10 cellular contexts compared by ENCODE assay signal in genomic region chr17:41959336-41960095, GRCh38. TPM values are rescaled to one million over a fixed set of nuclear protein-coding genes. Genes with fewer than 3 reads are reported as not detected.
A peak's percentile ranks its signal among the peaks of the same experiment; 100 is the strongest.
DNase-seq lines count a peak whose midpoint lies in the region; ATAC-seq, FAIRE-seq and TF ChIP-seq lines count a peak whose summit lies in the region.
"Had no signal": no experiment of that assay in that cellular context is flagged by ENCODE, and none has a peak within 500 bp of the region (broad histone marks: within the 10 kb centered on the region; RNA-seq: fewer than 3 reads in every experiment).

No MANE protein-coding gene starts in this region.

- H2AFZ ChIP-seq in osteoblast (ENCODE audit: low read length), result peak overlapping the region; percentile 70

- H3K9me3 ChIP-seq in osteoblast (ENCODE audit: low read depth, low read length), result no peaks in the 10 kb centered on the region
- H3K9me3 ChIP-seq in small intestine (ENCODE audit: control insufficient read depth, low read depth), result no peaks in the 10 kb centered on the region
- H3K9me3 ChIP-seq: thoracic aorta had no signal

- H3K4me3 ChIP-seq in GM12865 (ENCODE audit: low read depth, low read length) (no peak overlapping the region), osteoblast (ENCODE audit: insufficient read depth, low read length) (peak overlapping the region; percentile 39), small intestine (ENCODE audit: low read depth in 1 of 2, low read length in 2 of 2) (no peak overlapping the region)
- H3K4me3 ChIP-seq: thoracic aorta had no signal

- H3K4me1 Mint-ChIP-seq in endothelial cell (ENCODE audit: unreplicated experiment), result peaks cover 31% of the 10 kb centered on the region

- peak overlapping the region; percentile 41 for H3K27ac Mint-ChIP-seq in endothelial cell (ENCODE audit: unreplicated experiment)

- peaks cover 3% of the 10 kb centered on the region for H3K36me3 Mint-ChIP-seq in endothelial cell (ENCODE audit: low read depth, unreplicated experiment)

- H3K4me2 ChIP-seq in osteoblast (ENCODE audit: insufficient read depth, low read length), result peak overlapping the region; percentile 61

- peak; percentile 31 for TF ChIP-seq CTCF in GM12865 (IDR thresholded peaks at IDR 0.05; ENCODE audit: insufficient read depth, low read depth, low read length, missing control alignments)
- peak; percentile 28 for TF ChIP-seq CTCF in endothelial cell (IDR thresholded peaks at IDR 0.05; ENCODE audit: unreplicated experiment)
- peak; percentile 54 for TF ChIP-seq CTCF in osteoblast (IDR thresholded peaks at IDR 0.05; ENCODE audit: extremely low read depth, low read depth, low read length)

- H3K27ac ChIP-seq in osteoblast (ENCODE audit: low read depth, low read length) (peak overlapping the region; percentile 12), small intestine (ENCODE audit: low read depth in 1 of 2, low read length in 1 of 2) (no peak overlapping the region)
- H3K27ac ChIP-seq: thoracic aorta had no signal

- H3K79me2 ChIP-seq in osteoblast (ENCODE audit: insufficient read depth, low read length), result no peaks in the 10 kb centered on the region

- peaks cover 6% of the 10 kb centered on the region for H3K27me3 Mint-ChIP-seq in endothelial cell (ENCODE audit: unreplicated experiment)

- H3K4me3 Mint-ChIP-seq in endothelial cell (ENCODE audit: unreplicated experiment), result no peak overlapping the region

- H3K36me3 ChIP-seq in osteoblast (ENCODE audit: insufficient read depth, low read length) (no peaks in the 10 kb centered on the region), small intestine (ENCODE audit: control insufficient read depth in 2 of 2, insufficient read depth in 2 of 2, low read length in 2 of 2) (no peaks in the 10 kb centered on the region)
- H3K36me3 ChIP-seq: thoracic aorta had no signal

- FAIRE-seq in small intestine (lab: Jason Lieb, UNC), result no peak
- FAIRE-seq: endometrium had no signal

- ATAC-seq in GM18498 (IDR thresholded peaks at IDR 0.05; ENCODE audit: unreplicated experiment), result no peak

- H3K9me3 Mint-ChIP-seq in endothelial cell (ENCODE audit: unreplicated experiment), result no peaks in the 10 kb centered on the region

- DNase-seq in 8988T (peak; percentile 68), GM12865 (ENCODE audit: low read depth) (peak; percentile 63), NOMO-1 treated with dmso at 0.1 percent for 144 hours (lab: John Stamatoyannopoulos, UW; ENCODE audit: unreplicated experiment) (peak; percentile 48), endothelial cell (ENCODE audit: low spot score) (peak; percentile 65), osteoblast (ENCODE audit: insufficient read length, low spot score, missing footprints) (peak; percentile 89), NCI-H146 treated with DMSO at 0.1 percent for 48 hours (lab: John Stamatoyannopoulos, UW; ENCODE audit: unreplicated experiment) (no peak), small intestine (no peak)

- H4K20me1 ChIP-seq in osteoblast (ENCODE audit: insufficient read depth, low read length), result no peaks in the 10 kb centered on the region

- H3K4me1 ChIP-seq in osteoblast (ENCODE audit: insufficient read depth, low read length), result peaks cover 11% of the 10 kb centered on the region
- no peaks in the 10 kb centered on the region for H3K4me1 ChIP-seq in small intestine (ENCODE audit: control insufficient read depth in 2 of 2, insufficient read depth in 1 of 2, low read depth in 1 of 2, low read length in 1 of 2)

- 63 to 75% (median 69%) methylated on average over 17 of the region's 17 CpGs for WGBS in small intestine, 3 donors

- no peaks in the 10 kb centered on the region for H3K27me3 ChIP-seq in osteoblast (ENCODE audit: insufficient read depth, low read length)
- no peaks in the 10 kb centered on the region for H3K27me3 ChIP-seq in small intestine (ENCODE audit: control insufficient read depth in 2 of 2, insufficient read depth in 2 of 2, low read length in 2 of 2)

RNA-seq across cellular contexts. Expression of gene CNP, which starts 7.1 kb away (rescaled TPM):
- total RNA-seq in endothelial cell (ENCODE audit: unreplicated experiment), result 82.1 TPM
- 87.6 and 96.4 TPM in 2 replicates for total RNA-seq in osteoblast
- polyA plus RNA-seq in small intestine, result 10 to 100 TPM; 13.2 to 37.4 (median 19.5) TPM

RNA-seq across cellular contexts. Expression of gene ODAD4, which starts 29.1 kb away (rescaled TPM):
- total RNA-seq in endothelial cell (ENCODE audit: unreplicated experiment), result 2.2 TPM
- 1.1 and 1.5 TPM in 2 replicates for total RNA-seq in osteoblast
- polyA plus RNA-seq in small intestine, result under 1 TPM in 1 of 3 donors, not detected in 2; 0.28 TPM

RNA-seq across cellular contexts. Expression of gene ACLY, which starts 40.8 kb away (rescaled TPM):
- total RNA-seq in endothelial cell (ENCODE audit: unreplicated experiment) (376 TPM), osteoblast (271 and 273 TPM in 2 replicates)
- polyA plus RNA-seq in small intestine, result 10 to 100 TPM; 44.0 to 55.6 (median 53.2) TPM

RNA-seq across cellular contexts. Expression of gene DNAJC7, which starts 57.7 kb away (rescaled TPM):
- total RNA-seq in endothelial cell (ENCODE audit: unreplicated experiment) (92.8 TPM), osteoblast (75.3 and 76.3 TPM in 2 replicates)
- 10 to 100 TPM; 70.0 to 79.4 (median 70.0) TPM for polyA plus RNA-seq in small intestine

Comparison
In these comparisons a context has a peak if more than half of its experiments do, and no peak if none do; other contexts are left out.
1. DNase-seq: peak in 8988T (single experiment), GM12865 (single experiment), NOMO-1 treated with dmso at 0.1 percent for 144 hours (single experiment), endothelial cell (single experiment) and osteoblast (single experiment); none in NCI-H146 treated with DMSO at 0.1 percent for 48 hours (single experiment) and small intestine (single experiment).
2. Peak in every context shown above with its lines, with median percentiles within 50 percentile points of each other: CTCF ChIP-seq.